ENCODE assay signal across 8 cellular contexts in the genomic region with DNA sequence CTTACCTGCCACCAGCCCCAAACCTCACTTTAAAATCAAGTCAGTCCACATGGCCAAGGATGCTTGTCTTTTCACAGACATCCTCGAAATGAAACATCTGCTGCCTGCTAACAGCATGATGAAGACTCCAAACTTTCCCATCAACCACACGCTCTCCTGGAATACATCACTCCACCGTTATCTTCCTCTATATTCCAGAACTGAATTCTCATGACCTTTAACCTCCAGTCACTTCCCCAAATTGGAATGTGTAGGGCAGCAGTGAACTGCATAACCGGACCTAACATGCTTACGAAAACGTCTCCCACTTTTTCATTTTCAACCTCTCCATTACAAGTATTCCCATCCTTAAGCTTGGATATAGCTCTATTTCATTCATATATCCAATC. TPM values are rescaled to one million over a fixed set of nuclear protein-coding genes. Genes with fewer than 3 reads are reported as not detected.
DNase-seq lines count a peak whose midpoint lies in the region; FAIRE-seq and TF ChIP-seq lines count a peak whose summit lies in the region.

No MANE protein-coding gene starts in this region.

- H3K4me3 Mint-ChIP-seq in activated CD4-positive, alpha-beta T cell treated with anti-CD3 and anti-CD28 coated beads, Interleukin-2, amount 10 ng/mL, durations not matched to agents 24 days and 14 days: peak overlapping the region; percentile 77
- H3K4me3 Mint-ChIP-seq in activated CD4-positive, alpha-beta memory T cell treated with anti-CD3 and anti-CD28 coated beads for 36 hours: peak overlapping the region; percentile 69

- no peak for TF ChIP-seq POLR2A in uterus (IDR thresholded peaks at IDR 0.05)
- TF ChIP-seq POLR2A in lower leg skin (IDR thresholded peaks at IDR 0.05): no peak

- POLR2A ChIA-PET in activated CD4-positive, alpha-beta memory T cell treated with anti-CD3 and anti-CD28 coated beads for 36 hours (lab: Charles Lee): no interaction called here

- peaks cover 12% of the 10 kb centered on the region for H3K4me1 Mint-ChIP-seq in activated CD4-positive, alpha-beta T cell treated with anti-CD3 and anti-CD28 coated beads, Interleukin-2, amount 10 ng/mL, durations not matched to agents 24 days and 14 days
- peaks cover 17% of the 10 kb centered on the region for H3K4me1 Mint-ChIP-seq in activated CD4-positive, alpha-beta memory T cell treated with anti-CD3 and anti-CD28 coated beads for 36 hours (ENCODE audit: low read depth)

- no CpG with 5 or more reads among the region's 6 CpGs for WGBS in iPS DF 6.9 (ENCODE audit: insufficient coverage, insufficient read length)
- 31 to 55% methylated on average over 6 of the region's 6 CpGs for WGBS in lower leg skin, 2 donors

- DNase-seq in activated CD4-positive, alpha-beta T cell treated with anti-CD3 and anti-CD28 coated beads, Interleukin-2, amount 10 ng/mL, durations not matched to agents 24 days and 14 days: no peak
- no peak for DNase-seq in activated CD4-positive, alpha-beta T cell treated with anti-CD3 and anti-CD28 coated beads for 1 hour
- DNase-seq in activated CD4-positive, alpha-beta memory T cell treated with anti-CD3 and anti-CD28 coated beads for 36 hours: no peak
- no peak for DNase-seq in iPS DF 6.9 (ENCODE audit: low read depth, low spot score)
- no peak for DNase-seq in uterus
- no peak for DNase-seq in GM19239 (ENCODE audit: insufficient read length, low spot score)
- no peak for DNase-seq in lower leg skin (ENCODE audit: low spot score in 2 of 2)

- intact Hi-C loops in activated CD4-positive, alpha-beta T cell treated with anti-CD3 and anti-CD28 coated beads, Interleukin-2, amount 10 ng/mL, durations not matched to agents 24 days and 14 days (cut with micrococcal nuclease): no loop called here
- intact Hi-C loops in activated CD4-positive, alpha-beta memory T cell treated with anti-CD3 and anti-CD28 coated beads for 36 hours (cut with micrococcal nuclease): no loop called here
- intact Hi-C loops in uterus (cut with DNase I; ENCODE audit: low total_unique reads): no loop called here
- intact Hi-C loops in lower leg skin (cut with DNase I; ENCODE audit: low total_unique reads): no loop called here

- no peaks in the 10 kb centered on the region for H3K27me3 ChIP-seq in iPS DF 6.9 (ENCODE audit: control insufficient read depth, insufficient read depth, low read length)
- peaks cover 3 to 8% (median 7%) of the 10 kb centered on the region in 5 donors for H3K27me3 ChIP-seq in subcutaneous abdominal adipose tissue (ENCODE audit: control insufficient read depth in 5 of 5, insufficient read depth in 4 of 5, low read length in 5 of 5)
- no peaks in the 10 kb centered on the region for H3K27me3 ChIP-seq in uterus

- H3K4me3 ChIP-seq in iPS DF 6.9 (ENCODE audit: low read length): peak overlapping the region; percentile 19; the same call in 1 of the 2 replicates
- H3K4me3 ChIP-seq in subcutaneous abdominal adipose tissue (ENCODE audit: low read depth in 1 of 5, low read length in 5 of 5): peak overlapping the region in 4 of 5 donors; percentile 39 to 49 (median 46)
- peak overlapping the region in 1 of 2 donors; percentile 37 for H3K4me3 ChIP-seq in uterus
- no peak overlapping the region for H3K4me3 ChIP-seq in lower leg skin (ENCODE audit: low read depth, poor library complexity, severe bottlenecking)

- H3K36me3 ChIP-seq in iPS DF 6.9 (ENCODE audit: control insufficient read depth, insufficient read depth, low read length): no peaks in the 10 kb centered on the region
- no peaks in the 10 kb centered on the region for H3K36me3 ChIP-seq in subcutaneous abdominal adipose tissue (ENCODE audit: control insufficient read depth in 5 of 5, insufficient read depth in 5 of 5, low read length in 5 of 5)
- H3K36me3 ChIP-seq in uterus: no peaks in the 10 kb centered on the region

- H3K4me1 ChIP-seq in iPS DF 6.9 (ENCODE audit: control insufficient read depth, insufficient read depth, low read length) (no peaks in the 10 kb centered on the region), subcutaneous abdominal adipose tissue (ENCODE audit: control insufficient read depth in 5 of 5, insufficient read depth in 5 of 5, low read length in 5 of 5) (peaks cover 0 to 5% (median 3%) of the 10 kb centered on the region in 5 donors), uterus (no peaks in the 10 kb centered on the region)

- H3K9me3 ChIP-seq in iPS DF 6.9 (ENCODE audit: control insufficient read depth, insufficient read depth, low read length) (no peaks in the 10 kb centered on the region), subcutaneous abdominal adipose tissue (ENCODE audit: control insufficient read depth in 5 of 5, low read length in 5 of 5) (no peaks in the 10 kb centered on the region), uterus (no peaks in the 10 kb centered on the region)

- CTCF ChIA-PET in activated CD4-positive, alpha-beta memory T cell treated with anti-CD3 and anti-CD28 coated beads for 36 hours (lab: Charles Lee): no interaction called here

- TF ChIP-seq CTCF in uterus (IDR thresholded peaks at IDR 0.05) (no peak), lower leg skin (IDR thresholded peaks at IDR 0.05) (no peak)

- no peaks in the 10 kb centered on the region for H3K9me3 Mint-ChIP-seq in activated CD4-positive, alpha-beta T cell treated with anti-CD3 and anti-CD28 coated beads, Interleukin-2, amount 10 ng/mL, durations not matched to agents 24 days and 14 days
- no peaks in the 10 kb centered on the region for H3K9me3 Mint-ChIP-seq in activated CD4-positive, alpha-beta memory T cell treated with anti-CD3 and anti-CD28 coated beads for 36 hours

- H3K9ac ChIP-seq in subcutaneous abdominal adipose tissue (ENCODE audit: low read length in 5 of 5): no peak overlapping the region

- H3K27ac Mint-ChIP-seq in activated CD4-positive, alpha-beta T cell treated with anti-CD3 and anti-CD28 coated beads, Interleukin-2, amount 10 ng/mL, durations not matched to agents 24 days and 14 days: peak overlapping the region; percentile 79
- no peak overlapping the region for H3K27ac Mint-ChIP-seq in activated CD4-positive, alpha-beta memory T cell treated with anti-CD3 and anti-CD28 coated beads for 36 hours

- no peaks in the 10 kb centered on the region for H3K36me3 Mint-ChIP-seq in activated CD4-positive, alpha-beta T cell treated with anti-CD3 and anti-CD28 coated beads, Interleukin-2, amount 10 ng/mL, durations not matched to agents 24 days and 14 days (ENCODE audit: low read depth)
- H3K36me3 Mint-ChIP-seq in activated CD4-positive, alpha-beta memory T cell treated with anti-CD3 and anti-CD28 coated beads for 36 hours: no peaks in the 10 kb centered on the region

- peaks cover 7% of the 10 kb centered on the region for H3K27me3 Mint-ChIP-seq in activated CD4-positive, alpha-beta T cell treated with anti-CD3 and anti-CD28 coated beads, Interleukin-2, amount 10 ng/mL, durations not matched to agents 24 days and 14 days
- H3K27me3 Mint-ChIP-seq in activated CD4-positive, alpha-beta memory T cell treated with anti-CD3 and anti-CD28 coated beads for 36 hours: no peaks in the 10 kb centered on the region

- no peak for FAIRE-seq in GM19239 (lab: Jason Lieb, UNC)

- H3K27ac ChIP-seq in iPS DF 6.9 (ENCODE audit: low read length) (no peak overlapping the region), subcutaneous abdominal adipose tissue (ENCODE audit: low read depth, low read length) (no peak overlapping the region), uterus (no peak overlapping the region)

RNA-seq across cellular contexts. Expression of gene ZNF41, which starts 30.7 kb away (rescaled TPM):
- total RNA-seq in activated CD4-positive, alpha-beta T cell treated with anti-CD3 and anti-CD28 coated beads, Interleukin-2, amount 10 ng/mL, durations not matched to agents 24 days and 14 days: 10.0 and 10.5 TPM in 2 replicates
- total RNA-seq in activated CD4-positive, alpha-beta memory T cell treated with anti-CD3 and anti-CD28 coated beads for 36 hours: 1 to 10 TPM; 8.4 to 8.7 TPM
- total RNA-seq in uterus (10 to 100 TPM in 3 of 4 donors, 1 to 10 TPM in 1; 4.9 to 14.7 (median 11.5) TPM), lower leg skin (10 to 100 TPM in 2 of 4 donors, 1 to 10 TPM in 2; 4.6 to 12.9 (median 7.7) TPM)

RNA-seq across cellular contexts. Expression of gene ARAF, which starts 47.3 kb away (rescaled TPM):
- 77.3 and 78.9 TPM in 2 replicates for total RNA-seq in activated CD4-positive, alpha-beta T cell treated with anti-CD3 and anti-CD28 coated beads, Interleukin-2, amount 10 ng/mL, durations not matched to agents 24 days and 14 days
- total RNA-seq in activated CD4-positive, alpha-beta memory T cell treated with anti-CD3 and anti-CD28 coated beads for 36 hours: 10 to 100 TPM; 66.4 to 68.6 TPM
- total RNA-seq in uterus (10 to 100 TPM in 3 of 4 donors, 1 to 10 TPM in 1; 5.6 to 65.6 (median 17.6) TPM), lower leg skin (10 to 100 TPM; 26.8 to 46.4 (median 34.5) TPM)
